Comparison of ENCODE assay signal across 8 cellular contexts in genomic region chr11:66051766-66052663, GRCh38. TPM values are rescaled to one million over a fixed set of nuclear protein-coding genes. Genes with fewer than 3 reads are reported as not detected.
DNase-seq lines count a peak whose midpoint lies in the region; ATAC-seq, FAIRE-seq and TF ChIP-seq lines count a peak whose summit lies in the region.

Gene SF3B2 (plus strand): TSS chr11:66052364. CDS start chr11:66052385, 21 bp downstream.

- peaks cover 20 to 62% (median 40%) of the 10 kb centered on the region in 6 donors for H3K4me1 ChIP-seq in spleen

- DNase-seq in AG04450 (ENCODE audit: low read depth, low spot score) (peak; percentile 96), NCI-H2227 treated with DMSO at 0.1 percent for 48 hours (lab: John Stamatoyannopoulos, UW) (peak; percentile 98), bronchial epithelial cell (ENCODE audit: low read depth) (peak; percentile 95), immature natural killer cell (peak; percentile 95 to 96 (median 96)), spleen (peak; percentile 100)

- ATAC-seq in GM18907 (IDR thresholded peaks at IDR 0.05; ENCODE audit: unreplicated experiment) (peak; percentile 89), HG03159 (IDR thresholded peaks at IDR 0.05; ENCODE audit: unreplicated experiment) (peak; percentile 89)

- H3K4me1 Mint-ChIP-seq in immature natural killer cell: peaks cover 29 to 37% of the 10 kb centered on the region in 2 donors

- H3K27ac Mint-ChIP-seq in immature natural killer cell: peak within 1 kb of the TSS; percentile 94 to 99 (median 98)

- intact Hi-C loops in spleen (cut with DNase I; ENCODE audit: low total_unique reads): no loop called here

- TF ChIP-seq POLR2A in spleen (IDR thresholded peaks at IDR 0.05): peak; percentile 9 to 45 (median 44)

- H3K27me3 ChIP-seq in AG04450 (ENCODE audit: control insufficient read depth, insufficient read depth, low read length) (peaks cover 4% of the 10 kb centered on the region), bronchial epithelial cell (ENCODE audit: control insufficient read depth, insufficient read depth, low read length) (peaks cover 4% of the 10 kb centered on the region), spleen (replicated peaks in 1 of 7) (peaks cover 0 to 26% (median 10%) of the 10 kb centered on the region in 7 donors)

- peak within 1 kb of the TSS; percentile 99 to 100 (median 99) for H3K4me3 Mint-ChIP-seq in immature natural killer cell

- no peaks in the 10 kb centered on the region for H3K9me3 Mint-ChIP-seq in immature natural killer cell

- POLR2A ChIA-PET in AG04450 (lab: Yijun Ruan, JAX): interaction anchor here (0.6 to 2.6 kb wide), 9 partner anchors 12 to 633 kb away, joined by 3 to 12 read pairs (median 3); partner anchors contain the start of genes BANF1, FOSL1 and PACS1

- no peak for FAIRE-seq in bronchial epithelial cell (lab: Jason Lieb, UNC)

- H3K4me3 ChIP-seq in AG04450 (ENCODE audit: low read depth, low read length) (peak within 1 kb of the TSS; percentile 87), WI38 (ENCODE audit: low read depth, low read length) (peak within 1 kb of the TSS; percentile 99), bronchial epithelial cell (ENCODE audit: low read depth, low read length) (peak within 1 kb of the TSS; percentile 95), spleen (peak within 1 kb of the TSS; percentile 92 to 100 (median 100))

- 0 to 1% (median 0%) methylated on average over 31 to 84 of the region's 84 CpGs for WGBS in spleen, 5 donors

- H3K27me3 Mint-ChIP-seq in immature natural killer cell (ENCODE audit: low read depth in 3 of 3): peaks cover 0 to 13% (median 12%) of the 10 kb centered on the region in 3 donors

- H3K36me3 Mint-ChIP-seq in immature natural killer cell: peaks cover 8 to 26% (median 12%) of the 10 kb centered on the region in 3 donors

- CTCF ChIA-PET in AG04450 (lab: Charles Lee): interaction anchor here (0.9 to 7.0 kb wide), 5 partner anchors 8 to 171 kb away, joined by 3 to 103 read pairs (median 4); no protein-coding TSS in a partner anchor

- H3K27ac ChIP-seq in AG04450 (ENCODE audit: low read depth, low read length): peak within 1 kb of the TSS; percentile 83
- peak within 1 kb of the TSS; percentile 72 to 93 (median 90) for H3K27ac ChIP-seq in spleen

- H3K9me3 ChIP-seq in AG04450 (ENCODE audit: control insufficient read depth, insufficient read depth, low read length): no peaks in the 10 kb centered on the region; the same call in 1 of the 2 replicates
- H3K9me3 ChIP-seq in spleen: no peaks in the 10 kb centered on the region

- no peak for TF ChIP-seq CTCF in AG04450 (IDR thresholded peaks at IDR 0.05; ENCODE audit: low read depth, low read length)
- no peak for TF ChIP-seq CTCF in WI38 (IDR thresholded peaks at IDR 0.05; ENCODE audit: low read depth, low read length)
- TF ChIP-seq CTCF in bronchial epithelial cell (IDR thresholded peaks at IDR 0.05; ENCODE audit: insufficient read depth, low read length, severe bottlenecking): no peak
- TF ChIP-seq CTCF in spleen (IDR thresholded peaks at IDR 0.05 in 8 of 11, conservative IDR thresholded peaks at IDR 0.05 in 3 of 11): peak in 4 of 11 experiments; percentile 1 to 52 (median 41)

- H3K36me3 ChIP-seq in bronchial epithelial cell (ENCODE audit: control insufficient read depth, insufficient read depth, low read length) (peaks cover 10% of the 10 kb centered on the region), spleen (peaks cover 11 to 41% (median 33%) of the 10 kb centered on the region in 6 donors)

RNA-seq across cellular contexts. Expression of gene SF3B2, which starts in this region (rescaled TPM):
- polyA plus RNA-seq in AG04450 (2011; rRNA removed): 88.2 and 97.1 TPM in 2 replicates
- polyA minus RNA-seq in AG04450 (2011; rRNA and poly(A)+ RNA removed): 79.5 and 86.6 TPM in 2 replicates
- total RNA-seq in bronchial epithelial cell: 88.2 and 91.0 TPM in 2 replicates
- polyA plus RNA-seq in immature natural killer cell: 100 to 1,000 TPM in 1 of 3 donors, 10 to 100 TPM in 2; 71.7 to 141 (median 76.7) TPM
- 100 to 1,000 TPM; 139 to 195 (median 164) TPM for total RNA-seq in spleen
- polyA plus RNA-seq in spleen: 100 to 1,000 TPM in 1 of 3 donors, 10 to 100 TPM in 2; 77.5 to 104 (median 89.9) TPM

Comparison
In these comparisons a context has a peak if more than half of its experiments do, and no peak if none do; other contexts are left out.
1. Peak in every context shown above with its lines: DNase-seq, ATAC-seq, H3K4me3 ChIP-seq and H3K27ac ChIP-seq.